Comparison of ENCODE assay signal across 8 cellular contexts in the genomic region with DNA sequence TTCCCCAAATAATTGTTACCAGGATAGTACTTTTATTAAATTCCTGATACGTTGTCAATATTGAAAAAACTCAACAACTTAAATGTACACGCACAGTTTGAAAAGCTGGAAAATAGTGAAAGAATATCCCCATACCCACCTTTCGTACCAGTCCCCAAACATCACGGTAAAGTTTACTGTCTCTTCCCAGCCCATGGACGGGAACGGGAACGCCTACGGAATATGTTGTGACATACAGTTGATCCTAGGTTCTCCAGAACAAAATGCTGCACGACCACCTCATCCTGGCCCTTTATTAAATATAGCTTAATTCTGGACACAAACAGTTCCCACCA. TPM values are rescaled to one million over a fixed set of nuclear protein-coding genes. Genes with fewer than 3 reads are reported as not detected.
A peak's percentile ranks its signal among the peaks of the same experiment; 100 is the strongest.
DNase-seq lines count a peak whose midpoint lies in the region; ATAC-seq, FAIRE-seq and TF ChIP-seq lines count a peak whose summit lies in the region.

No MANE protein-coding gene starts in this region.

- no peak overlapping the region for H3K9ac ChIP-seq in parathyroid adenoma

- TF ChIP-seq CTCF in GM23338 (conservative IDR thresholded peaks at IDR 0.05; ENCODE audit: low read depth in 2 of 2) (no peak), fibroblast of mammary gland (conservative IDR thresholded peaks at IDR 0.05; ENCODE audit: control insufficient read depth, insufficient read depth, low read depth, low read length) (no peak), parathyroid adenoma (IDR thresholded peaks at IDR 0.05) (no peak)

- H3K79me2 ChIP-seq in GM23338 (replicated peaks; ENCODE audit: insufficient read depth) (no peaks in the 10 kb centered on the region), parathyroid adenoma (no peaks in the 10 kb centered on the region)

- H3F3A ChIP-seq in GM23338 (replicated peaks; ENCODE audit: low read depth) = no peaks in the 10 kb centered on the region

- peak overlapping the region; percentile 96; the same call in 1 of the 2 replicates for H3K27ac Mint-ChIP-seq in GM23338

- H4K20me1 ChIP-seq in GM23338 (replicated peaks; ENCODE audit: insufficient read depth) = no peaks in the 10 kb centered on the region

- peaks cover 15% of the 10 kb centered on the region; the same call in 2 of the 3 replicates for H3K36me3 Mint-ChIP-seq in GM23338 (ENCODE audit: low read depth)

- ATAC-seq in GM23338 (peak; percentile 49), HG03460 (IDR thresholded peaks at IDR 0.05; ENCODE audit: unreplicated experiment) (no peak)

- no peaks in the 10 kb centered on the region; the same call in 2 of the 3 replicates for H3K4me1 Mint-ChIP-seq in GM23338

- peak overlapping the region; percentile 92 for H3K4me3 Mint-ChIP-seq in GM23338

- H3K4me1 ChIP-seq in GM23338 (ENCODE audit: insufficient read depth) (no peaks in the 10 kb centered on the region), parathyroid adenoma (no peaks in the 10 kb centered on the region)

- no peaks in the 10 kb centered on the region for H3K9me3 Mint-ChIP-seq in GM23338

- no peaks in the 10 kb centered on the region for H3K9me2 ChIP-seq in GM23338 (ENCODE audit: insufficient read depth)

- H3K27me3 ChIP-seq in GM23338 (ENCODE audit: insufficient read depth) = no peaks in the 10 kb centered on the region
- H3K27me3 ChIP-seq in parathyroid adenoma (ENCODE audit: control insufficient read depth, insufficient read depth, low read length) = no peaks in the 10 kb centered on the region

- peak overlapping the region; percentile 84 for H2AFZ ChIP-seq in GM23338
- H2AFZ ChIP-seq in parathyroid adenoma = peak overlapping the region; percentile 95

- DNase-seq in GM23338 (ENCODE audit: low spot score) (no peak), RCC 7860 (ENCODE audit: low spot score) (peak; percentile 14), fibroblast of mammary gland (ENCODE audit: low read depth) (no peak), C1 segment of cervical spinal cord (lab: John Stamatoyannopoulos, UW) (no peak), SW 1271 (lab: John Stamatoyannopoulos, UW) (no peak)
- DNase-seq in activated effector memory CD4-positive, alpha-beta T cell treated with anti-CD3 and anti-CD28 coated beads, Interleukin-2, amount 50 U/mL, for 16 hours = no peak

- peak overlapping the region; percentile 82 for H3K27ac ChIP-seq in GM23338 (ENCODE audit: low read depth)
- H3K27ac ChIP-seq in parathyroid adenoma = peak overlapping the region; percentile 58

- H3K36me3 ChIP-seq in GM23338 (ENCODE audit: insufficient read depth) (peaks cover 3% of the 10 kb centered on the region; the same call in 1 of the 2 replicates), parathyroid adenoma (ENCODE audit: control insufficient read depth, insufficient read depth, low read length) (no peaks in the 10 kb centered on the region)

- H3K4me2 ChIP-seq in GM23338 (peak overlapping the region; percentile 89), parathyroid adenoma (ENCODE audit: low read length) (peak overlapping the region; percentile 64)

- peaks cover 12% of the 10 kb centered on the region for H3K27me3 Mint-ChIP-seq in GM23338 (ENCODE audit: insufficient read depth, low read depth, poor library complexity)

- no peak for FAIRE-seq in RCC 7860 (lab: Jason Lieb, UNC)

- peak overlapping the region; percentile 77 for H3K4me3 ChIP-seq in GM23338
- H3K4me3 ChIP-seq in fibroblast of mammary gland (ENCODE audit: control insufficient read depth, low read depth, low read length) = peak overlapping the region; percentile 72
- H3K4me3 ChIP-seq in parathyroid adenoma (ENCODE audit: low read depth, low read length) = peak overlapping the region; percentile 88

- H3K9me3 ChIP-seq in parathyroid adenoma (ENCODE audit: control insufficient read depth, low read length) = no peaks in the 10 kb centered on the region

TF ChIP-seq in GM23338, 12 proteins besides CTCF, POLR2A, EP300 and RAD21:
- TF ChIP-seq, protein P1, sequence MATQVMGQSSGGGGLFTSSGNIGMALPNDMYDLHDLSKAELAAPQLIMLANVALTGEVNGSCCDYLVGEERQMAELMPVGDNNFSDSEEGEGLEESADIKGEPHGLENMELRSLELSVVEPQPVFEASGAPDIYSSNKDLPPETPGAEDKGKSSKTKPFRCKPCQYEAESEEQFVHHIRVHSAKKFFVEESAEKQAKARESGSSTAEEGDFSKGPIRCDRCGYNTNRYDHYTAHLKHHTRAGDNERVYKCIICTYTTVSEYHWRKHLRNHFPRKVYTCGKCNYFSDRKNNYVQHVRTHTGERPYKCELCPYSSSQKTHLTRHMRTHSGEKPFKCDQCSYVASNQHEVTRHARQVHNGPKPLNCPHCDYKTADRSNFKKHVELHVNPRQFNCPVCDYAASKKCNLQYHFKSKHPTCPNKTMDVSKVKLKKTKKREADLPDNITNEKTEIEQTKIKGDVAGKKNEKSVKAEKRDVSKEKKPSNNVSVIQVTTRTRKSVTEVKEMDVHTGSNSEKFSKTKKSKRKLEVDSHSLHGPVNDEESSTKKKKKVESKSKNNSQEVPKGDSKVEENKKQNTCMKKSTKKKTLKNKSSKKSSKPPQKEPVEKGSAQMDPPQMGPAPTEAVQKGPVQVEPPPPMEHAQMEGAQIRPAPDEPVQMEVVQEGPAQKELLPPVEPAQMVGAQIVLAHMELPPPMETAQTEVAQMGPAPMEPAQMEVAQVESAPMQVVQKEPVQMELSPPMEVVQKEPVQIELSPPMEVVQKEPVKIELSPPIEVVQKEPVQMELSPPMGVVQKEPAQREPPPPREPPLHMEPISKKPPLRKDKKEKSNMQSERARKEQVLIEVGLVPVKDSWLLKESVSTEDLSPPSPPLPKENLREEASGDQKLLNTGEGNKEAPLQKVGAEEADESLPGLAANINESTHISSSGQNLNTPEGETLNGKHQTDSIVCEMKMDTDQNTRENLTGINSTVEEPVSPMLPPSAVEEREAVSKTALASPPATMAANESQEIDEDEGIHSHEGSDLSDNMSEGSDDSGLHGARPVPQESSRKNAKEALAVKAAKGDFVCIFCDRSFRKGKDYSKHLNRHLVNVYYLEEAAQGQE (IDR thresholded peaks at IDR 0.05; ENCODE audit: unreplicated experiment) = no peak
- no peak for TF ChIP-seq ZNF114 (CRISPR knock-in tag; IDR thresholded peaks at IDR 0.05)
- TF ChIP-seq EZH2phosphoT487 (IDR thresholded peaks at IDR 0.05; ENCODE audit: unreplicated experiment) = no peak

RNA-seq across cellular contexts. Expression of a gene that starts 0.5 kb away (rescaled TPM):
- total RNA-seq in GM23338 (2014; rRNA removed; shearing (Covaris generic)) = 15.8 and 18.4 TPM in 2 replicates
- polyA plus RNA-seq in GM23338 (2016; fragmentation: Nextera tagmentation; extraction: Ambion mirVana) = 20.3 and 24.0 TPM in 2 replicates

RNA-seq across cellular contexts. Expression of a gene that starts 15.7 kb away (rescaled TPM):
- 16.8 and 22.9 TPM in 2 replicates for total RNA-seq in GM23338 (2014; rRNA removed; shearing (Covaris generic))
- polyA plus RNA-seq in GM23338 (2016; fragmentation: Nextera tagmentation; extraction: Ambion mirVana) = 16.3 and 16.7 TPM in 2 replicates

RNA-seq across cellular contexts. Expression of a gene that starts 15.8 kb away (rescaled TPM):
- 36.5 and 40.6 TPM in 2 replicates for total RNA-seq in GM23338 (2014; rRNA removed; shearing (Covaris generic))
- 11.0 and 15.4 TPM in 2 replicates for polyA plus RNA-seq in GM23338 (2016; fragmentation: Nextera tagmentation; extraction: Ambion mirVana)
